15 cellular contexts compared by ENCODE assay signal in the genomic region with DNA sequence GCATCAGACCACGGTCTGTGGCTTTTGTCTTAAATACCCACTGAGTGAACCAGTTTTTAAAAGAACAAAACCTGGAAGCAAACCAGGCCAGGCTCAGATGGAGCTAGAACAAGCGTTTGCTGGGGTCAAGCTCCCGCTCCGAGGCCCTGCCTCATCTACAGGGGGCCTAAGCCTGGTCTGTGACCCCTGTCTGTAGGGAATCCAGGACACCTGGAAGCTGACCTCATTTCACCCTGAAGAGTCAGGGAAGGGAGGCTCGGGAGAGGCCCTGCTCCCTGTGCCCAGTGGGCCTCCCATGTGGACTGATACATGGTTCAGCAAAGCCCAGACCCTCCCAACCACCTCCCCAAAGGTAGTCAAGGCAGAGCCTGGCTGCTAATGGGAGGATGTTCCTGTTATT. TPM values are rescaled to one million over a fixed set of nuclear protein-coding genes. Genes with fewer than 3 reads are reported as not detected.
DNase-seq lines count a peak whose midpoint lies in the region; FAIRE-seq and TF ChIP-seq lines count a peak whose summit lies in the region.
"Had no signal": no experiment of that assay in that cellular context is flagged by ENCODE, and none has a peak within 500 bp of the region (broad histone marks: within the 10 kb centered on the region; RNA-seq: fewer than 3 reads in every experiment).

No MANE protein-coding gene starts in this region.

- DNase-seq in D341Med (ENCODE audit: low spot score) (peak; percentile 10), HTR-8/SVneo (ENCODE audit: insufficient read length, low spot score) (no peak), iPS-NIHi7 (ENCODE audit: extremely low spot score) (peak; percentile 5), sigmoid colon (peak; percentile 45), AG08395 (ENCODE audit: low spot score) (no peak), GF-D8 (lab: John Stamatoyannopoulos, UW) (no peak), GM19238 (ENCODE audit: insufficient read length, low spot score) (no peak)
- DNase-seq: DMS 273 treated with DMSO at 0.1 percent for 48 hours, HCEC 1CT, HFFc6 had no signal

- TF ChIP-seq CTCF in sigmoid colon (IDR thresholded peaks at IDR 0.05): no peak

- H3K27me3 ChIP-seq in sigmoid colon: peaks cover 0 to 16% (median 4%) of the 10 kb centered on the region in 3 donors

- H3K9me3 ChIP-seq in sigmoid colon: no peaks in the 10 kb centered on the region
- H3K9me3 ChIP-seq: A549 had no signal

- no peak for TF ChIP-seq POLR2A in sigmoid colon (IDR thresholded peaks at IDR 0.05)

- no peak overlapping the region for H3K4me3 ChIP-seq in sigmoid colon
- H3K4me3 ChIP-seq: A549, GM12878 had no signal

- no peaks in the 10 kb centered on the region for H3K4me1 ChIP-seq in sigmoid colon
- H3K4me1 ChIP-seq: A549 had no signal

- H3K36me3 ChIP-seq in sigmoid colon: no peaks in the 10 kb centered on the region

- WGBS in sigmoid colon, 2 donors: 76% methylated on average over 5 of the region's 5 CpGs

- peak; percentile 16 for FAIRE-seq in HTR-8/SVneo (lab: Jason Lieb, UNC)
- FAIRE-seq: A549, GM12878, GM19239, H1, HepG2 had no signal

- no peak for TF ChIP-seq EP300 in sigmoid colon (IDR thresholded peaks at IDR 0.05)

- intact Hi-C loops in sigmoid colon (cut with DNase I): no loop called here

- no peak overlapping the region for H3K27ac ChIP-seq in sigmoid colon
- H3K27ac ChIP-seq: A549 had no signal

RNA-seq across cellular contexts. Expression of a gene that starts 26.8 kb away (rescaled TPM):
- total RNA-seq in sigmoid colon: 10 to 100 TPM; 21.0 to 60.7 (median 37.5) TPM
- polyA plus RNA-seq in sigmoid colon: 10 to 100 TPM; 21.7 to 36.9 (median 23.4) TPM

RNA-seq across cellular contexts. Expression of a gene that starts 43.1 kb away (rescaled TPM):
- total RNA-seq in sigmoid colon: 10 to 100 TPM; 26.5 to 39.6 (median 34.8) TPM
- 10 to 100 TPM; 11.4 to 22.7 (median 15.3) TPM for polyA plus RNA-seq in sigmoid colon

Comparison
In these comparisons a context has a peak if more than half of its experiments do, and no peak if none do; other contexts are left out.
1. DNase-seq: peak in D341Med (single experiment), iPS-NIHi7 (single experiment) and sigmoid colon (single experiment); none in HTR-8/SVneo (single experiment), AG08395 (single experiment), GF-D8 (single experiment) and GM19238 (single experiment).